18 cellular contexts compared by ENCODE assay signal in genomic region chrX:124426824-124427223, GRCh38.
DNase-seq lines count a peak whose midpoint lies in the region.
"Had no signal": no experiment of that assay in that cellular context is flagged by ENCODE, and none has a peak within 500 bp of the region (broad histone marks: within the 10 kb centered on the region; RNA-seq: fewer than 3 reads in every experiment).

No MANE protein-coding gene starts in this region.

- H3K36me3 ChIP-seq in duodenal mucosa (ENCODE audit: control insufficient read depth in 1 of 2, insufficient read depth in 2 of 2, low read length in 2 of 2) = no peaks in the 10 kb centered on the region
- H3K36me3 ChIP-seq: Peyer's patch had no signal

- H3K4me3 ChIP-seq in duodenal mucosa (ENCODE audit: low read depth in 1 of 2, low read length in 2 of 2) = peak overlapping the region in 1 of 2 donors; percentile 11
- H3K4me3 ChIP-seq: Peyer's patch had no signal

- peak overlapping the region; percentile 20 for H3K27ac ChIP-seq in duodenal mucosa (ENCODE audit: low read depth, low read length)
- H3K27ac ChIP-seq: KMS-11 had no signal

- peak; percentile 7 for DNase-seq in COLO668 (lab: John Stamatoyannopoulos, UW; ENCODE audit: unreplicated experiment)
- DNase-seq in NCI-H146 (lab: John Stamatoyannopoulos, UW) = peak; percentile 31
- peak; percentile 5 for DNase-seq in renal cortical epithelial cell (ENCODE audit: low read depth)
- no peak for DNase-seq in NCI-H2196 (lab: John Stamatoyannopoulos, UW; ENCODE audit: unreplicated experiment)
- no peak for DNase-seq in dedifferentiated amniotic fluid mesenchymal stem cell (ENCODE audit: extremely low spot score)
- no peak for DNase-seq in NCI-H2171 treated with DMSO at 0.1 percent for 48 hours (lab: John Stamatoyannopoulos, UW)
- DNase-seq: ACHN; Calu3; CD4-positive, alpha-beta T cell; DMS53; HFFc6; NCI-H1092; NCI-H1694; NCI-H446 treated with DMSO at 0.1 percent for 48 hours; NCI-H82; Peyer's patch had no signal

- H3K27me3 ChIP-seq in duodenal mucosa (ENCODE audit: control insufficient read depth in 1 of 2, insufficient read depth in 2 of 2, low read length in 2 of 2) = no peaks in the 10 kb centered on the region
- H3K27me3 ChIP-seq: Peyer's patch had no signal

- H3K9ac ChIP-seq in duodenal mucosa (ENCODE audit: low read depth in 1 of 2, low read length in 2 of 2) = no peak overlapping the region
- H3K9ac ChIP-seq: KMS-11 had no signal

- H3K9me3 ChIP-seq in duodenal mucosa (ENCODE audit: control insufficient read depth in 1 of 2, low read length in 2 of 2) = no peaks in the 10 kb centered on the region
- H3K9me3 ChIP-seq: Peyer's patch had no signal

- peaks cover 3 to 19% of the 10 kb centered on the region in 2 donors for H3K4me1 ChIP-seq in duodenal mucosa (ENCODE audit: control insufficient read depth in 1 of 2, insufficient read depth in 2 of 2, low read length in 2 of 2)
- H3K4me1 ChIP-seq: Peyer's patch had no signal

Comparison
In these comparisons a context has a peak if more than half of its experiments do, and no peak if none do; other contexts are left out.
1. DNase-seq: peak in COLO668 (single experiment), NCI-H146 (single experiment) and renal cortical epithelial cell (single experiment); none in NCI-H2196 (single experiment), dedifferentiated amniotic fluid mesenchymal stem cell (single experiment) and NCI-H2171 treated with DMSO at 0.1 percent for 48 hours (single experiment).